24 cellular contexts compared by ENCODE assay signal in the genomic region with DNA sequence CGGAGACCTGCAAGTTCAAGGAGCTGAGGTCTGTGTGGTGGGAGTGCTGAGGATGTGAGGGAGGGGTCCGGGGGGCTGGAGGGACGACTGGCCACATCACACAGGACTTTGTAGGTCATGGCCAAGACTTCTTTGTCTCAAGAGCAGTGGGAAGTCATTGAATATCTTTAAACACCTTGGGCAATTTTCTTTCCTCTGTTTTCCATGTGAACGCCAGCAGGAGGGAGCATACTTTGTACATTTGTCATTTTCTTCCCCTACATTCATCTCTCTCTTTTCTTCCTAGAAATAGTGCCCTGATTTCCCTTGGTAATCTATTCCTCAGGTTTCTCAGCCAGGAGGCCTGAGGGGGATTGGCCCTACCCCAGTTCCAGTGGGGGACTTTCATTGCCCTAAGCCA.
"Had no signal": no experiment of that assay in that cellular context is flagged by ENCODE, and none has a peak within 500 bp of the region (broad histone marks: within the 10 kb centered on the region; RNA-seq: fewer than 3 reads in every experiment).

No MANE protein-coding gene starts in this region.

- H3K36me3 Mint-ChIP-seq: mesothelial cell of epicardium; natural killer cell treated with Interleukin-12 subunit alpha and Interleukin-12 subunit beta and Interleukin-15 and Interleukin-18, amount 100 ng/mL, for 72 hours; stimulated activated effector memory CD8-positive, alpha-beta T cell treated with anti-CD3 and anti-CD28 coated beads, Interleukin-12 subunit alpha, Interleukin-12 subunit beta, amount 100 ng/mL, for 72 hours; type B pancreatic cell had no signal

- H3K27me3 ChIP-seq: gastrocnemius medialis, right atrium auricular region, sigmoid colon, stomach, thyroid gland had no signal

- DNase-seq: cortex of kidney; dorsolateral prefrontal cortex; effector CD4-positive, alpha-beta T cell; foreskin fibroblast; gastrocnemius medialis; head of caudate nucleus; left ventricle myocardium superior; lower lobe of right lung; mucosa of descending colon; naive B cell; sigmoid colon; stimulated activated CD4-positive, alpha-beta T cell treated with anti-CD3 and anti-CD28 coated beads, Interleukin-2, amount 100 ng/mL, for 24 hours; stimulated activated CD4-positive, alpha-beta T cell treated with anti-CD3 and anti-CD28 coated beads, Interleukin-4, amount 100 ng/mL, for 24 hours; stimulated activated naive CD4-positive, alpha-beta T cell treated with Interleukin-2 at 50 U/mL for 16 hours; stomach; thyroid gland had no signal

- ATAC-seq: esophagus mucosa; gastrocnemius medialis; left ventricle myocardium superior; lower lobe of right lung; mucosa of descending colon; natural killer cell treated with Interleukin-12 subunit alpha and Interleukin-12 subunit beta and Interleukin-15 and Interleukin-18, amount 100 ng/mL, for 72 hours; stimulated activated effector memory CD8-positive, alpha-beta T cell treated with anti-CD3 and anti-CD28 coated beads, Interleukin-12 subunit alpha, Interleukin-12 subunit beta, amount 100 ng/mL, for 72 hours had no signal

- H3K27ac Mint-ChIP-seq: mesothelial cell of epicardium; natural killer cell treated with Interleukin-12 subunit alpha and Interleukin-12 subunit beta and Interleukin-15 and Interleukin-18, amount 100 ng/mL, for 72 hours; stimulated activated effector memory CD8-positive, alpha-beta T cell treated with anti-CD3 and anti-CD28 coated beads, Interleukin-12 subunit alpha, Interleukin-12 subunit beta, amount 100 ng/mL, for 72 hours; type B pancreatic cell had no signal

- H3K4me3 ChIP-seq: dorsolateral prefrontal cortex, gastrocnemius medialis, lower lobe of right lung, mucosa of descending colon, prostate gland, right atrium auricular region, sigmoid colon, stomach, thyroid gland had no signal

- H3K9me3 ChIP-seq: gastrocnemius medialis, lower lobe of right lung, mucosa of descending colon, prostate gland, right atrium auricular region, sigmoid colon, stomach, thyroid gland had no signal

- H3K27me3 Mint-ChIP-seq: naive B cell had no signal

- H3K4me1 Mint-ChIP-seq: naive B cell; stimulated activated effector memory CD8-positive, alpha-beta T cell treated with anti-CD3 and anti-CD28 coated beads, Interleukin-12 subunit alpha, Interleukin-12 subunit beta, amount 100 ng/mL, for 72 hours had no signal

- H3K27ac ChIP-seq: gastrocnemius medialis, lower lobe of right lung, prostate gland, right atrium auricular region, stomach, thyroid gland had no signal

- H3K4me1 ChIP-seq: prostate gland, thyroid gland had no signal

- H3K36me3 ChIP-seq: gastrocnemius medialis, lower lobe of right lung, prostate gland, right atrium auricular region, sigmoid colon, stomach, thyroid gland had no signal

- H3K9me3 Mint-ChIP-seq: mesothelial cell of epicardium; natural killer cell treated with Interleukin-12 subunit alpha and Interleukin-12 subunit beta and Interleukin-15 and Interleukin-18, amount 100 ng/mL, for 72 hours; neural crest cell; stimulated activated effector memory CD8-positive, alpha-beta T cell treated with anti-CD3 and anti-CD28 coated beads, Interleukin-12 subunit alpha, Interleukin-12 subunit beta, amount 100 ng/mL, for 72 hours had no signal

- H3K4me3 Mint-ChIP-seq: mesothelial cell of epicardium; naive B cell; natural killer cell treated with Interleukin-12 subunit alpha and Interleukin-12 subunit beta and Interleukin-15 and Interleukin-18, amount 100 ng/mL, for 72 hours; neural crest cell; stimulated activated effector memory CD8-positive, alpha-beta T cell treated with anti-CD3 and anti-CD28 coated beads, Interleukin-12 subunit alpha, Interleukin-12 subunit beta, amount 100 ng/mL, for 72 hours; type B pancreatic cell had no signal
